11 cellular contexts compared by ENCODE assay signal in the genomic region with DNA sequence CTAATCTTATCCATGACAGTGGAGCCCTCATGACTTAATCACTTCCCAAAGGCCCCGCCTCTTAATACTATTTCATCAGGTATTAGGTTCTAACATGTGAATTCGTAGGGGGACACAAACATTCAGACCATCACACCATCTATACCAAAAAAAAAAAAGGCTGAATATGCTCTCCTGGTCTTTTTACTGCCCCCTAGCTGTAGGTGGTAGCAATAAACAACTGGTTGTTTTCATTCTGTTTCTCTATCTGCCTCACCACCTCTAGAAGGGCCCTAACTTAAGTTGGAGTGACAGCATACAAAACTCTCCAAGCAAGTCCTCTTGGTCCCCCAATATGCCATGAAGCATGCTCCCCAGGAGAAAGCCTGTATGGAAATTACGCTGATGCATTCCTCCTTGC.
A peak's percentile ranks its signal among the peaks of the same experiment; 100 is the strongest.
DNase-seq lines count a peak whose midpoint lies in the region; ATAC-seq and TF ChIP-seq lines count a peak whose summit lies in the region.
"Had no signal": no experiment of that assay in that cellular context is flagged by ENCODE, and none has a peak within 500 bp of the region (broad histone marks: within the 10 kb centered on the region; RNA-seq: fewer than 3 reads in every experiment).

No MANE protein-coding gene starts in this region.

- no peak overlapping the region for H3K4me3 Mint-ChIP-seq in activated T-cell treated with anti-CD3 and anti-CD28 coated beads, Interleukin-2, amount 50 U/mL, for 4 hours

- DNase-seq in DMS53 (lab: John Stamatoyannopoulos, UW) (peak; percentile 66), GM20000 (ENCODE audit: low spot score) (peak; percentile 15), KBM-7 (peak; percentile 29), epithelial cell of esophagus (ENCODE audit: low read depth) (peak; percentile 4), OCI-M2 (lab: John Stamatoyannopoulos, UW; ENCODE audit: unreplicated experiment) (no peak)
- no peak for DNase-seq in activated T-cell treated with anti-CD3 and anti-CD28 coated beads, Interleukin-2, amount 50 U/mL, for 4 hours
- DNase-seq: colonic mucosa; NK-92 treated with Interleukin-12 subunit alpha and Interleukin-12 subunit beta, amount 100 ng/mL, for 24 hours had no signal

- H3K4me1 Mint-ChIP-seq in activated T-cell treated with anti-CD3 and anti-CD28 coated beads, Interleukin-2, amount 50 U/mL, for 4 hours (ENCODE audit: low read depth): no peaks in the 10 kb centered on the region

- H3K36me3 Mint-ChIP-seq in activated T-cell treated with anti-CD3 and anti-CD28 coated beads, Interleukin-2, amount 50 U/mL, for 4 hours (ENCODE audit: insufficient read depth): no peaks in the 10 kb centered on the region

- no peaks in the 10 kb centered on the region for H3K9me3 Mint-ChIP-seq in activated T-cell treated with anti-CD3 and anti-CD28 coated beads, Interleukin-2, amount 50 U/mL, for 4 hours

- peaks cover 12% of the 10 kb centered on the region for H3K27me3 Mint-ChIP-seq in activated T-cell treated with anti-CD3 and anti-CD28 coated beads, Interleukin-2, amount 50 U/mL, for 4 hours (ENCODE audit: low read depth)

- no peak overlapping the region for H3K4me3 ChIP-seq in epithelial cell of esophagus (ENCODE audit: low read length)
- H3K4me3 ChIP-seq: colonic mucosa, thoracic aorta had no signal

- in situ Hi-C loops in KBM-7 (cut with MboI; ENCODE audit: low pct_unique_long_range_greater_than_20kb, low sequenced_read_pairs): no loop called here

- TF ChIP-seq CTCF in GM20000 (IDR thresholded peaks at IDR 0.05; ENCODE audit: extremely low read depth, missing control alignments): peak; percentile 29
- peak; percentile 30 for TF ChIP-seq CTCF in epithelial cell of esophagus (IDR thresholded peaks at IDR 0.05; ENCODE audit: insufficient read depth, low read depth, low read length, missing control alignments)

- no peak for ATAC-seq in GM19035 (IDR thresholded peaks at IDR 0.05; ENCODE audit: unreplicated experiment)
- no peak for ATAC-seq in activated T-cell treated with anti-CD3 and anti-CD28 coated beads, Interleukin-2, amount 50 U/mL, for 4 hours
- no peak for ATAC-seq in HG03025 (IDR thresholded peaks at IDR 0.05; ENCODE audit: low FRiP score, unreplicated experiment)

Comparison
In these comparisons a context has a peak if more than half of its experiments do, and no peak if none do; other contexts are left out.
1. DNase-seq: peak in DMS53 (single experiment), GM20000 (single experiment), KBM-7 (single experiment) and epithelial cell of esophagus (single experiment); none in activated T-cell treated with anti-CD3 and anti-CD28 coated beads, Interleukin-2, amount 50 U/mL, for 4 hours (single experiment) and OCI-M2 (single experiment).